8 cellular contexts compared by ENCODE assay signal in genomic region chr10:104123397-104123796, GRCh38. TPM values are rescaled to one million over a fixed set of nuclear protein-coding genes. Genes with fewer than 3 reads are reported as not detected.
DNase-seq lines count a peak whose midpoint lies in the region; ATAC-seq, FAIRE-seq and TF ChIP-seq lines count a peak whose summit lies in the region.

No MANE protein-coding gene starts in this region.

- CTCF ChIA-PET in A673 (lab: Charles Lee) (interaction anchor here (1.3 kb wide), 1 partner anchor 235 kb away, joined by 6 read pairs; no protein-coding TSS in a partner anchor), GM10248 (lab: Yijun Ruan, JAX) (interaction anchor here (1.1 to 4.5 kb wide), 5 partner anchors 8 to 23 kb away, joined by 3 to 17 read pairs (median 4); no protein-coding TSS in a partner anchor)

- H3K27ac ChIP-seq in A673 (ENCODE audit: low read depth, low read length, poor library complexity, severe bottlenecking) = no peak overlapping the region
- peak overlapping the region; percentile 99 for H3K27ac ChIP-seq in RWPE2 (ENCODE audit: poor library complexity, severe bottlenecking)
- H3K27ac ChIP-seq in coronary artery = no peak overlapping the region
- no peak overlapping the region for H3K27ac ChIP-seq in substantia nigra (ENCODE audit: low read depth, low read length, poor library complexity, severe bottlenecking)

- peaks cover 23% of the 10 kb centered on the region for H3K4me1 ChIP-seq in A673 (ENCODE audit: insufficient read depth, low read length, poor library complexity, severe bottlenecking)
- H3K4me1 ChIP-seq in RWPE2 (ENCODE audit: insufficient read depth, poor library complexity, severe bottlenecking) = peaks cover 34% of the 10 kb centered on the region

- H3K36me3 ChIP-seq in A673 (ENCODE audit: insufficient read depth, low read length, poor library complexity, severe bottlenecking) (no peaks in the 10 kb centered on the region), RWPE2 (ENCODE audit: low read depth) (peaks cover 32% of the 10 kb centered on the region)

- POLR2A ChIA-PET in A673 (lab: Charles Lee; ENCODE audit: low non-redundant PET) (no interaction called here), GM10248 (lab: Yijun Ruan, JAX) (interaction anchor here (0.7 kb wide), 1 partner anchor 393 kb away, joined by 3 read pairs; no protein-coding TSS in a partner anchor)

- ATAC-seq in RWPE2 (ENCODE audit: low read depth) = no peak
- ATAC-seq in GM21515 (IDR thresholded peaks at IDR 0.05; ENCODE audit: unreplicated experiment) = no peak
- no peak for ATAC-seq in HG03159 (IDR thresholded peaks at IDR 0.05; ENCODE audit: unreplicated experiment)

- peak; percentile 36 for DNase-seq in A673 (ENCODE audit: low spot score)
- DNase-seq in GM10248 (ENCODE audit: extremely low spot score) = peak; percentile 26
- no peak for DNase-seq in RWPE2 (ENCODE audit: low spot score)
- peak in 1 of 2 donors; percentile 31 for DNase-seq in frontal cortex (ENCODE audit: low spot score in 2 of 2)
- DNase-seq in coronary artery (ENCODE audit: low spot score) = no peak
- DNase-seq in substantia nigra (lab: John Stamatoyannopoulos, UW) = no peak

- TF ChIP-seq CTCF in A673 (conservative IDR thresholded peaks at IDR 0.05; ENCODE audit: low read depth, low read length) (peak; percentile 45; the same call in 1 of the 2 replicates), GM10248 (IDR thresholded peaks at IDR 0.05; ENCODE audit: control extremely low read depth, extremely low read depth, low read depth, missing control alignments) (peak; percentile 47), RWPE2 (IDR thresholded peaks at IDR 0.05; ENCODE audit: poor library complexity, severe bottlenecking) (peak; percentile 89), coronary artery (IDR thresholded peaks at IDR 0.05) (no peak)

- intact Hi-C loops in A673 (cut with micrococcal nuclease; ENCODE audit: unreplicated experiment) = loop anchor here (1.0 to 5.0 kb wide), 2 partner anchors 235 to 459 kb away; no protein-coding TSS in a partner anchor

- H3K27me3 ChIP-seq in A673 (replicated peaks; ENCODE audit: insufficient read depth, low read depth, low read length, poor library complexity) (no peaks in the 10 kb centered on the region), RWPE2 (ENCODE audit: insufficient read depth, poor library complexity, severe bottlenecking) (no peaks in the 10 kb centered on the region)

- FAIRE-seq in frontal cortex (lab: Jason Lieb, UNC) = peak; percentile 70

- no TSS peak for BruUV-seq in A673 (replicated peaks; lab: Mats Ljungman, UMichigan)

- H3K9me3 ChIP-seq in A673 (ENCODE audit: low read depth, low read length, poor library complexity, severe bottlenecking) (no peaks in the 10 kb centered on the region), RWPE2 (ENCODE audit: severe bottlenecking) (no peaks in the 10 kb centered on the region)

- H3K4me3 ChIP-seq in A673 (ENCODE audit: low read depth, low read length, poor library complexity, severe bottlenecking) = peak overlapping the region; percentile 67
- H3K4me3 ChIP-seq in RWPE2 (ENCODE audit: severe bottlenecking) = peak overlapping the region; percentile 56
- H3K4me3 ChIP-seq in coronary artery = no peak overlapping the region

RNA-seq across cellular contexts. Expression of gene SFR1, which starts 1.4 kb away (rescaled TPM):
- total RNA-seq in A673 (2021) (11.2 and 12.6 TPM in 2 replicates), frontal cortex (15.5 TPM)

RNA-seq across cellular contexts. Expression of gene COL17A1, which starts 37.7 kb away (rescaled TPM):
- total RNA-seq in A673 (2021) (not detected in 2 replicates), frontal cortex (under 0.01 TPM)

Comparison
In these comparisons a context has a peak if more than half of its experiments do, and no peak if none do; other contexts are left out.
1. DNase-seq: peak in A673 (single experiment) and GM10248 (single experiment); none in RWPE2 (single experiment), coronary artery (single experiment) and substantia nigra (0 of 49).